In the genomic region with DNA sequence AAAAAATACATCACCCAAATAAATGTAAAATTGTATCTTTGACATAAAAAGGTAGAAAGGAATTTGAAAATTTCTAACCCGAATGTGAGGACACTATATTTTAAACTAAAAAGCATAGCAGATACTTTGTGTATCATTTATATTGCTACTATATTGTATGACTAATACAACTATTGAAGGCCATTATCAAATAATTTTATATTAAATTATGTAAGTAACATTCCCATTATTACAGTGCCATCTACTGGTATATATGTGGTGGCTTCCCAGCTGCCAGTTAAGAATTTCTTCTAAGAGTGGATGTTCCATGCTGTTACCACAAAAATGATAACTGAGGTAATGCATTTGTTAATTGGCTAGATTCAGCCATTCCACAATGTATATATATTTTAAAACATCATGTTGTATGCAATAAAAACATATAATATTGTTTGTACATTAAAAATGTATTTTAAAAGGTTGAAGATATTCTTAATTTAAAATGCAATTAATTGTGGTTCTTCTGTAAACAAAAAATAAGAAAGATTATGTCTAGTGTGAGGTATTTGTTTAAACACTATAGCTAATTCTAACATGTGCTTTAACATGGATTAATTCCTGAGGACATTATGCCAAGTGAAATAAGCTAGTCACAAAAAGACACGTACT, we compare ENCODE assay signal across 10 cellular contexts.
A peak's percentile ranks its signal among the peaks of the same experiment; 100 is the strongest.
DNase-seq lines count a peak whose midpoint lies in the region; TF ChIP-seq lines count a peak whose summit lies in the region.
"Had no signal": no experiment of that assay in that cellular context is flagged by ENCODE, and none has a peak within 500 bp of the region (broad histone marks: within the 10 kb centered on the region; RNA-seq: fewer than 3 reads in every experiment).

No MANE protein-coding gene starts in this region.

- no peaks in the 10 kb centered on the region for H3K36me3 Mint-ChIP-seq in nephron progenitor cell (ENCODE audit: low read depth)
- H3K36me3 Mint-ChIP-seq: CD8-positive, alpha-beta memory T cell had no signal

- TF ChIP-seq CTCF in colonic mucosa (IDR thresholded peaks at IDR 0.05) (peak; percentile 56), nephron progenitor cell (IDR thresholded peaks at IDR 0.05) (peak; percentile 62)

- DNase-seq in NCI-H1105 treated with DMSO at 0.1 percent for 48 hours (lab: John Stamatoyannopoulos, UW): peak; percentile 40
- DNase-seq in NCI-H1105 (lab: John Stamatoyannopoulos, UW): no peak
- peak; percentile 23 for DNase-seq in NCI-H446 treated with DMSO at 0.1 percent for 48 hours (lab: John Stamatoyannopoulos, UW)
- DNase-seq in colonic mucosa: no peak
- DNase-seq in nephron progenitor cell: no peak
- DNase-seq in activated CD4-positive, alpha-beta T cell treated with anti-CD3 and anti-CD28 coated beads for 1 hour: no peak
- no peak for DNase-seq in DMS79 treated with DMSO at 0.1 percent for 48 hours (lab: John Stamatoyannopoulos, UW)
- DNase-seq in NCI-H1436 treated with DMSO at 0.1 percent for 48 hours (lab: John Stamatoyannopoulos, UW): no peak

- H3K27me3 ChIP-seq in colonic mucosa: no peaks in the 10 kb centered on the region

- H3K27ac ChIP-seq in colonic mucosa: no peak overlapping the region
- H3K27ac ChIP-seq: skin epidermis had no signal

- no peaks in the 10 kb centered on the region for H3K4me1 ChIP-seq in colonic mucosa

- no peak overlapping the region for H3K4me3 Mint-ChIP-seq in nephron progenitor cell
- H3K4me3 Mint-ChIP-seq: CD8-positive, alpha-beta memory T cell had no signal

- no peaks in the 10 kb centered on the region for H3K9me3 Mint-ChIP-seq in nephron progenitor cell
- H3K9me3 Mint-ChIP-seq: CD8-positive, alpha-beta memory T cell had no signal

- no peak overlapping the region for H3K27ac Mint-ChIP-seq in nephron progenitor cell
- H3K27ac Mint-ChIP-seq: CD8-positive, alpha-beta memory T cell had no signal

- H3K9me3 ChIP-seq in colonic mucosa: no peaks in the 10 kb centered on the region

- no peaks in the 10 kb centered on the region for H3K36me3 ChIP-seq in colonic mucosa

- no peak overlapping the region for H3K9ac ChIP-seq in colonic mucosa (ENCODE audit: low read depth in 2 of 2, low read length in 2 of 2)

- intact Hi-C loops in colonic mucosa (cut with DNase I): loop anchor here (5.0 to 10.0 kb wide), 2 partner anchors 153 to 556 kb away; a partner anchor contains a TSS

- H3K27me3 Mint-ChIP-seq in nephron progenitor cell (ENCODE audit: low read depth, poor library complexity): no peaks in the 10 kb centered on the region

- H3K4me3 ChIP-seq in colonic mucosa: no peak overlapping the region
- H3K4me3 ChIP-seq: skin epidermis had no signal

- H3K4me1 Mint-ChIP-seq in nephron progenitor cell: peaks cover 5% of the 10 kb centered on the region

Comparison
In these comparisons a context has a peak if more than half of its experiments do, and no peak if none do; other contexts are left out.
1. DNase-seq: peak in NCI-H1105 treated with DMSO at 0.1 percent for 48 hours (single experiment) and NCI-H446 treated with DMSO at 0.1 percent for 48 hours (single experiment); none in NCI-H1105 (single experiment), colonic mucosa (single experiment), nephron progenitor cell (single experiment), activated CD4-positive, alpha-beta T cell treated with anti-CD3 and anti-CD28 coated beads for 1 hour (single experiment), DMS79 treated with DMSO at 0.1 percent for 48 hours (single experiment) and NCI-H1436 treated with DMSO at 0.1 percent for 48 hours (single experiment).